ENCODE assay signal across 1 cellular context in the genomic region with DNA sequence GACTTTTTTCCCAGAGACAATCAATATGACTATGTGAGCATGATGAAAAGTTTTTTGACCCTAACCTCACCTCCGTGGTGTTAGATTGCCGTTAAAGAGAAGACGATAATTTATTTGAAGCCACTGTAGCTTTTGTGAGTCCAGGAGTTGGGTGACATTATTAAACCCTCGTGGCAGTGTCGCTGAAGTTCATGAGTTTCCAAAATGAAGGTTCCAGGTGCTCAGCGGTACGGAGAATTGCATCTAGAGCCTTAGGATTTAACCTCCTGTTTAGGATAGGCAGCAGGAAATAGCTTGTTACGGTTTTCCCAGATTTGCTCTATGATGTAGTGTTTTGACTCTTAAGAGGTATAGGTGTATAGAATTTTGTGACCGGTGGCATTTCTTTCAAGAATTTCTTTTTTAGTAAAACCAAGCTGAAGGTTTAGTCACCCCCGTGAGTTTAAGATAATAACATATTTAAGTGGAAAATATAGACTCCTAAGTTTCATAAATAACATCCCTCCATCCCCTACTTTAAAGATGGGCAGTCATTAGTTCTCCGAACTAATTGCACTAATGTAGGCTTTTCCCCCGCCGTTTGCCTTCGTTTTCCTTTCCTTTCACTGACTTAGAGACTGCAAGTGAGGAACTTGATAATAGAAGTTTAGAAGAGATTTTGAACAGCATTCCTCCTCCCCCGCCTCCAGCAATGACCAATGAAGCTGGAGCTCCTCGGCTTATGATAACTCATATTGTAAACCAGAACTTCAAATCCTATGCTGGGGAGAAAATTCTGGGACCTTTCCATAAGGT.
TF ChIP-seq lines count a peak whose summit lies in the region.

No MANE protein-coding gene starts in this region.

TF ChIP-seq in IMR-90, 13 proteins besides CTCF, POLR2A, EP300 and RAD21 (continued from another document):
- TF ChIP-seq SMC3 (IDR thresholded peaks at IDR 0.05; ENCODE audit: low read depth, low read length) (no peak), CHD1 (IDR thresholded peaks at IDR 0.05; ENCODE audit: low read depth, low read length) (no peak), RCOR1 (IDR thresholded peaks at IDR 0.05; ENCODE audit: insufficient replicate concordance, low read length) (no peak), RFX5 (IDR thresholded peaks at IDR 0.05; ENCODE audit: low read depth, low read length) (no peak), CEBPB (IDR thresholded peaks at IDR 0.05; ENCODE audit: low read depth, low read length) (no peak), MXI1 (IDR thresholded peaks at IDR 0.05; ENCODE audit: borderline replicate concordance, low read depth, low read length) (no peak), BHLHE40 (IDR thresholded peaks at IDR 0.05; ENCODE audit: low read depth, low read length) (no peak), MAZ (IDR thresholded peaks at IDR 0.05; ENCODE audit: borderline replicate concordance, low read depth, low read length) (no peak), NFE2L2 (IDR thresholded peaks at IDR 0.05; ENCODE audit: low read depth, low read length) (no peak), MAFK (IDR thresholded peaks at IDR 0.05; ENCODE audit: low read depth, low read length) (no peak)
- TF ChIP-seq, protein P1, sequence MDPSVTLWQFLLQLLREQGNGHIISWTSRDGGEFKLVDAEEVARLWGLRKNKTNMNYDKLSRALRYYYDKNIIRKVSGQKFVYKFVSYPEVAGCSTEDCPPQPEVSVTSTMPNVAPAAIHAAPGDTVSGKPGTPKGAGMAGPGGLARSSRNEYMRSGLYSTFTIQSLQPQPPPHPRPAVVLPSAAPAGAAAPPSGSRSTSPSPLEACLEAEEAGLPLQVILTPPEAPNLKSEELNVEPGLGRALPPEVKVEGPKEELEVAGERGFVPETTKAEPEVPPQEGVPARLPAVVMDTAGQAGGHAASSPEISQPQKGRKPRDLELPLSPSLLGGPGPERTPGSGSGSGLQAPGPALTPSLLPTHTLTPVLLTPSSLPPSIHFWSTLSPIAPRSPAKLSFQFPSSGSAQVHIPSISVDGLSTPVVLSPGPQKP (IDR thresholded peaks at IDR 0.05; ENCODE audit: borderline replicate concordance, low read depth, low read length): no peak
